Comparison of ENCODE assay signal across 9 cellular contexts in the genomic region with DNA sequence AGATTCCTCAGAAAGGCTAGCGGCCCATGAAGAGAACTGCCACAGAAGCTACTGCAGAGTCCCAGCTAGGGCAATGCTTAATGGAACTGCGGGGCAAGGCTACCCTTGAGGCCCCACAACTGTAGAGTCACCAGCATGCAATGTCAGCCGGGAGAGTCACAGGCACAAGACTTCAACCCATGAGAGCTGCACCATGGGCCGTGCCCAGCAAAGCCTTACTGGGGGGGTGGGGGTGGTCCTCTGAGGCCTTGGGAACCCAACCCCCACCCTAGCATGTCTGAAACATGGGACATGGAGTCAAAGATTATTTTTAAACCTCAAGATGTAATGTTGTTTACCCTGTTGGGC. TPM values are rescaled to one million over a fixed set of nuclear protein-coding genes. Genes with fewer than 3 reads are reported as not detected.
"Had no signal": no experiment of that assay in that cellular context is flagged by ENCODE, and none has a peak within 500 bp of the region (broad histone marks: within the 10 kb centered on the region; RNA-seq: fewer than 3 reads in every experiment).

No MANE protein-coding gene starts in this region.

- DNase-seq: H9, HFFc6, KG1 had no signal

- H3K4me3 Mint-ChIP-seq: GM23338, H9, HFFc6 had no signal

- H3K4me3 ChIP-seq: GM23338, K562 had no signal

- H3K4me2 ChIP-seq: GM23338 had no signal

- FAIRE-seq: H1, H54, HTR-8/SVneo, K562 had no signal

- ATAC-seq: GM23338, HCT116, K562 had no signal

- H3K27ac Mint-ChIP-seq: GM23338, H9, HFFc6 had no signal

- H2AFZ ChIP-seq: GM23338 had no signal

RNA-seq across cellular contexts. Expression of gene DPP4, which starts 20.2 kb away (rescaled TPM):
- polyA plus RNA-seq: K562 had no signal
